Comparison of ENCODE assay signal across 8 cellular contexts in genomic region chr6:165662671-165663282, GRCh38. TPM values are rescaled to one million over a fixed set of nuclear protein-coding genes. Genes with fewer than 3 reads are reported as not detected.
A peak's percentile ranks its signal among the peaks of the same experiment; 100 is the strongest.
DNase-seq lines count a peak whose midpoint lies in the region; ATAC-seq, FAIRE-seq and TF ChIP-seq lines count a peak whose summit lies in the region.

Gene PDE10A (minus strand): TSS chr6:165663241. CDS start chr6:165662811, 430 bp downstream.

- no peak within 1 kb of the TSS for H3K9ac ChIP-seq in HepG2 (ENCODE audit: insufficient read depth, low read depth, low read length)

- ATAC-seq in HepG2 = peak; percentile 27

- H3K4me3 ChIP-seq in breast epithelium (peak within 1 kb of the TSS; percentile 59 to 80 (median 66)), HepG2 (replicated peaks in 1 of 3; ENCODE audit: insufficient read depth in 1 of 3, low read depth in 2 of 3, low read length in 3 of 3) (0 out of 6 replicates have a peak within 1 kb of the TSS, but pooled peaks of 1 of the 3 experiments have one; percentile 8)
- no peak within 1 kb of the TSS for H3K4me3 ChIP-seq in effector memory CD4-positive, alpha-beta T cell (ENCODE audit: insufficient read depth, low read depth, low read length, poor library complexity, severe bottlenecking)

- H3K4me1 Mint-ChIP-seq in MCF 10A (ENCODE audit: insufficient read depth, unreplicated experiment) = peaks cover 7% of the 10 kb centered on the region

- 24% methylated on average over 9 of the region's 81 CpGs for WGBS in HepG2 (ENCODE audit: low lambda C conversion rate)

- in situ Hi-C loops in HepG2 (cut with HindIII; ENCODE audit: extremely low pct_ligation_motif_present, low pct_unique_long_range_greater_than_20kb) = no loop called here

- BruUV-seq in MCF 10A (replicated peaks; lab: Mats Ljungman, UMichigan) (no TSS peak), HepG2 (replicated peaks; lab: Mats Ljungman, UMichigan) (no TSS peak)

- no peaks in the 10 kb centered on the region for H3K79me2 ChIP-seq in HepG2 (ENCODE audit: insufficient read depth, low read length)

- no peak for FAIRE-seq in HepG2 (lab: Jason Lieb, UNC)

- H3K27me3 ChIP-seq in breast epithelium (peaks cover 0 to 68% of the 10 kb centered on the region in 2 donors), HepG2 (ENCODE audit: control insufficient read depth in 1 of 2, insufficient read depth in 2 of 2, low read length in 2 of 2) (peaks cover 14 to 54% of the 10 kb centered on the region in 2 experiments; a peak in 4 of 5 replicates)
- H3K27me3 ChIP-seq in effector memory CD4-positive, alpha-beta T cell (replicated peaks; ENCODE audit: control insufficient read depth, insufficient read depth, low read length, poor library complexity, severe bottlenecking) = peaks cover 9% of the 10 kb centered on the region

- H3K9me3 ChIP-seq in breast epithelium (no peaks in the 10 kb centered on the region), HepG2 (ENCODE audit: low read length) (no peaks in the 10 kb centered on the region)
- no peaks in the 10 kb centered on the region for H3K9me3 ChIP-seq in effector memory CD4-positive, alpha-beta T cell (ENCODE audit: control insufficient read depth, low read length)

- TF ChIP-seq RAD21 in HepG2 (CRISPR knock-in tag; IDR thresholded peaks at IDR 0.05) = no peak

- H3K36me3 Mint-ChIP-seq in MCF 10A (ENCODE audit: insufficient read depth, unreplicated experiment) = no peaks in the 10 kb centered on the region

- no peaks in the 10 kb centered on the region for H3K9me3 Mint-ChIP-seq in MCF 10A (ENCODE audit: unreplicated experiment)

- H3K4me3 Mint-ChIP-seq in MCF 10A (ENCODE audit: unreplicated experiment) = no peak within 1 kb of the TSS

- no peak within 1 kb of the TSS for H2AFZ ChIP-seq in HepG2 (ENCODE audit: low read length)

- H4K20me1 ChIP-seq in HepG2 (ENCODE audit: insufficient read depth, low read length) = no peaks in the 10 kb centered on the region

- no peak within 1 kb of the TSS for H3K27ac Mint-ChIP-seq in MCF 10A (ENCODE audit: low read depth, unreplicated experiment)

- TF ChIP-seq POLR2A in breast epithelium (IDR thresholded peaks at IDR 0.05) = no peak
- TF ChIP-seq POLR2A in HepG2 (IDR thresholded peaks at IDR 0.05; ENCODE audit: insufficient read depth in 1 of 2, low read depth in 2 of 2, low read length in 2 of 2) = no peak

- CTCF ChIA-PET in MCF 10A (lab: Yijun Ruan, JAX) (no interaction called here), HepG2 (lab: Yijun Ruan, JAX; ENCODE audit: low intra/inter-chr PET ratio, low total read pairs) (no interaction called here)

- no peaks in the 10 kb centered on the region for H3K36me3 ChIP-seq in breast epithelium
- no peaks in the 10 kb centered on the region for H3K36me3 ChIP-seq in HepG2 (replicated peaks in 1 of 2; ENCODE audit: control insufficient read depth in 1 of 2, insufficient read depth in 2 of 2, low read length in 2 of 2)
- H3K36me3 ChIP-seq in effector memory CD4-positive, alpha-beta T cell (ENCODE audit: control insufficient read depth, insufficient read depth, low read length) = no peaks in the 10 kb centered on the region

- DNase-seq in breast epithelium (ENCODE audit: low spot score in 2 of 2) (no peak), MCF 10A (ENCODE audit: unreplicated experiment) (no peak), cerebellum (ENCODE audit: low spot score) (peak; percentile 19), HepG2 (ENCODE audit: low spot score) (no peak), NCI-H1048 (lab: John Stamatoyannopoulos, UW) (no peak), NCI-H510A (lab: John Stamatoyannopoulos, UW) (no peak)
- no peak for DNase-seq in effector memory CD4-positive, alpha-beta T cell

- peak within 1 kb of the TSS in 1 of 2 donors; percentile 70 for H3K27ac ChIP-seq in breast epithelium
- H3K27ac ChIP-seq in HepG2 (ENCODE audit: extremely low read length, insufficient read depth, low read length) = no peak within 1 kb of the TSS
- no peak within 1 kb of the TSS for H3K27ac ChIP-seq in temporal lobe (ENCODE audit: low read depth, low read length)
- H3K27ac ChIP-seq in effector memory CD4-positive, alpha-beta T cell (ENCODE audit: insufficient read depth, low read length, poor library complexity, severe bottlenecking) = no peak within 1 kb of the TSS

- TF ChIP-seq EP300 in HepG2 (IDR thresholded peaks at IDR 0.05; ENCODE audit: low read depth in 2 of 2, low read length in 2 of 2) (no peak), HepG2 (CRISPR knock-in tag; IDR thresholded peaks at IDR 0.05; ENCODE audit: borderline replicate concordance) (no peak)

- POLR2A ChIA-PET in MCF 10A (lab: Yijun Ruan, JAX) = no interaction called here
- POLR2A ChIA-PET in HepG2 (lab: Yijun Ruan, JAX) = no interaction called here

- H3K4me1 ChIP-seq in breast epithelium = peaks cover 8 to 10% of the 10 kb centered on the region in 2 donors
- no peaks in the 10 kb centered on the region for H3K4me1 ChIP-seq in HepG2 (ENCODE audit: insufficient read depth, low read length)
- H3K4me1 ChIP-seq in effector memory CD4-positive, alpha-beta T cell (ENCODE audit: control insufficient read depth, insufficient read depth, low read length, poor library complexity, severe bottlenecking) = no peaks in the 10 kb centered on the region

- H3K27me3 Mint-ChIP-seq in MCF 10A (ENCODE audit: insufficient read depth, unreplicated experiment) = no peaks in the 10 kb centered on the region

- no peak within 1 kb of the TSS for H3K4me2 ChIP-seq in HepG2 (ENCODE audit: low read depth, low read length)

- intact Hi-C loops in breast epithelium (cut with DNase I; ENCODE audit: low total_unique reads) = no loop called here
- intact Hi-C loops in MCF 10A (cut with micrococcal nuclease) = no loop called here
- intact Hi-C loops in HepG2 (cut with micrococcal nuclease; ENCODE audit: unreplicated experiment) = no loop called here

- TF ChIP-seq CTCF in breast epithelium (IDR thresholded peaks at IDR 0.05) = no peak
- TF ChIP-seq CTCF in MCF 10A (IDR thresholded peaks at IDR 0.05; ENCODE audit: unreplicated experiment) = no peak
- TF ChIP-seq CTCF in HepG2 (CRISPR knock-in tag; IDR thresholded peaks at IDR 0.05) = no peak

TF ChIP-seq in HepG2, 621 proteins besides CTCF, POLR2A, EP300 and RAD21:
- no peak for TF ChIP-seq HOXD1 (CRISPR knock-in tag; IDR thresholded peaks at IDR 0.05)

RNA-seq across cellular contexts. Expression of gene PDE10A, which starts in this region (rescaled TPM):
- 10 to 100 TPM in 2 of 3 donors, 1 to 10 TPM in 1; 2.7 to 22.0 (median 12.6) TPM for total RNA-seq in breast epithelium
- total RNA-seq in MCF 10A (2022) = 0.88 and 1.8 TPM in 2 replicates
- 41.5 TPM for total RNA-seq in cerebellum
- not detected in 2 replicates for total RNA-seq in HepG2 (2016; rRNA removed; fragmentation: Illumina TruSeq; extraction: Trizol)
- not detected in 2 replicates for total RNA-seq in HepG2 (2016; cell fraction: cytosol; rRNA removed; fragmentation: Illumina TruSeq; extraction: Trizol; ENCODE audit: low read depth)
- total RNA-seq in HepG2 (2016; cell fraction: insoluble cytoplasmic fraction; rRNA removed; fragmentation: Illumina TruSeq; extraction: Trizol) = not detected in 2 replicates
- not detected in 2 replicates for total RNA-seq in HepG2 (2016; cell fraction: membrane; rRNA removed; fragmentation: Illumina TruSeq; extraction: Trizol)
- not detected in 2 replicates for total RNA-seq in HepG2 (2016; cell fraction: nucleus; rRNA removed; fragmentation: Illumina TruSeq; extraction: Trizol)
- polyA plus RNA-seq in HepG2 (2011; rRNA removed) = 0.07 TPM in 1 of 2 replicates, not detected in the other
- not detected in 2 replicates for polyA plus RNA-seq in HepG2 (2011; cell fraction: cytosol; rRNA removed)
- polyA plus RNA-seq in HepG2 (2011; cell fraction: nucleus; rRNA removed) = not detected in 2 replicates
- not detected in 2 replicates for polyA plus RNA-seq in HepG2 (2012)
- polyA plus RNA-seq in HepG2 (2016; cell fraction: cytosol; fragmentation: Illumina TruSeq; extraction: Trizol; ENCODE audit: low read depth) = not detected in 2 replicates
- polyA plus RNA-seq in HepG2 (2016; cell fraction: insoluble cytoplasmic fraction; fragmentation: Illumina TruSeq; extraction: Trizol; ENCODE audit: low read depth) = not detected in 2 replicates
- polyA plus RNA-seq in HepG2 (2016; cell fraction: membrane; fragmentation: Illumina TruSeq; extraction: Trizol; ENCODE audit: low read depth) = not detected in 2 replicates
- polyA plus RNA-seq in HepG2 (2016; cell fraction: nucleus; fragmentation: Illumina TruSeq; extraction: Trizol; ENCODE audit: insufficient read depth, low read depth) = not detected in 2 replicates
- 533 TPM in 1 of 2 replicates, not detected in the other for polyA minus RNA-seq in HepG2 (2011; rRNA and poly(A)+ RNA removed; ENCODE audit: low replicate concordance)
- polyA minus RNA-seq in HepG2 (2011; cell fraction: cytosol; rRNA and poly(A)+ RNA removed) = 1.3 and 1.9 TPM in 2 replicates
- polyA minus RNA-seq in HepG2 (2011; cell fraction: nucleus; rRNA and poly(A)+ RNA removed) = 0.37 and 1.8 TPM in 2 replicates
- 54.6 TPM for total RNA-seq in temporal lobe
